22 cellular contexts compared by ENCODE assay signal in genomic region chr5:137496919-137497318, GRCh38. TPM values are rescaled to one million over a fixed set of nuclear protein-coding genes. Genes with fewer than 3 reads are reported as not detected.
DNase-seq lines count a peak whose midpoint lies in the region; ATAC-seq, FAIRE-seq and TF ChIP-seq lines count a peak whose summit lies in the region.
"Had no signal": no experiment of that assay in that cellular context is flagged by ENCODE, and none has a peak within 500 bp of the region (broad histone marks: within the 10 kb centered on the region; RNA-seq: fewer than 3 reads in every experiment).

No MANE protein-coding gene starts in this region.

- no peaks in the 10 kb centered on the region for H3K9me1 ChIP-seq in endothelial cell of umbilical vein (replicated peaks; ENCODE audit: control insufficient read depth, extremely low read depth, insufficient read depth, low read length)

- H3K4me1 ChIP-seq in GM23248 (ENCODE audit: insufficient read depth) (peaks cover 49% of the 10 kb centered on the region), endothelial cell of umbilical vein (ENCODE audit: control insufficient read depth, extremely low read depth, insufficient read depth, low read length) (peaks cover 20% of the 10 kb centered on the region), sigmoid colon (peaks cover 0 to 22% (median 14%) of the 10 kb centered on the region in 4 donors)

- peaks cover 26% of the 10 kb centered on the region; the same call in 1 of the 2 replicates for H3F3A ChIP-seq in GM23248 (ENCODE audit: insufficient read depth)

- DNase-seq in AG04449 (ENCODE audit: low read depth, low spot score): no peak
- DNase-seq in GM23248: peak; percentile 59
- no peak for DNase-seq in endothelial cell of umbilical vein (ENCODE audit: low read depth, low spot score)
- DNase-seq in neural crest cell (ENCODE audit: low read depth, low spot score): no peak
- DNase-seq in effector CD4-positive, alpha-beta T cell: no peak
- no peak for DNase-seq in sigmoid colon
- DNase-seq in left cardiac atrium: no peak
- DNase-seq in coronary artery (ENCODE audit: low spot score): no peak
- DNase-seq: activated CD4-positive, alpha-beta memory T cell treated with anti-CD3 and anti-CD28 coated beads, Interleukin-2, amount 10 ng/mL, durations not matched to agents 7 days and 5 days; activated effector memory CD4-positive, alpha-beta T cell treated with Interleukin-2 at 50 U/mL for 16 hours; activated naive CD8-positive, alpha-beta T cell treated with anti-CD3 and anti-CD28 coated beads, Interleukin-2, amount 50 U/mL, for 24 hours; brain microvascular endothelial cell; KG1; NCI-H1436 treated with DMSO at 0.1 percent for 48 hours; NCI-H2107; NCI-H510A treated with DMSO at 0.1 percent for 48 hours; NK-92 treated with Interleukin-12 subunit alpha and Interleukin-12 subunit beta, amount 100 ng/mL, for 24 hours; SIG-M5; stimulated activated CD4-positive, alpha-beta T cell treated with anti-CD3 and anti-CD28 coated beads, Interleukin-1b, Interleukin-23, amount 100 ng/mL, for 48 hours; T-cell had no signal

- H3K79me2 ChIP-seq in GM23248 (ENCODE audit: insufficient read depth): peaks cover 72% of the 10 kb centered on the region
- peaks cover 71% of the 10 kb centered on the region for H3K79me2 ChIP-seq in endothelial cell of umbilical vein (ENCODE audit: control insufficient read depth, insufficient read depth, low read length)

- H3K4me3 Mint-ChIP-seq in neural crest cell: peak overlapping the region; percentile 20
- H3K4me3 Mint-ChIP-seq: activated CD4-positive, alpha-beta memory T cell treated with anti-CD3 and anti-CD28 coated beads, Interleukin-2, amount 10 ng/mL, durations not matched to agents 7 days and 5 days; activated naive CD8-positive, alpha-beta T cell treated with anti-CD3 and anti-CD28 coated beads, Interleukin-2, amount 50 U/mL, for 24 hours had no signal

- H3K27me3 Mint-ChIP-seq in neural crest cell (ENCODE audit: low read depth): peaks cover 30% of the 10 kb centered on the region

- H4K20me1 ChIP-seq in GM23248 (ENCODE audit: insufficient read depth) (peaks cover 3% of the 10 kb centered on the region; the same call in 1 of the 2 replicates), endothelial cell of umbilical vein (replicated peaks; ENCODE audit: control insufficient read depth, extremely low read depth, insufficient read depth, low read length) (no peaks in the 10 kb centered on the region)

- intact Hi-C loops in endothelial cell of umbilical vein (cut with micrococcal nuclease) (loop anchor here (2.0 to 5.0 kb wide), 2 partner anchors 26 to 275 kb away; no protein-coding TSS in a partner anchor), sigmoid colon (cut with DNase I) (no loop called here), left cardiac atrium (cut with DNase I) (loop anchor here (5.0 to 10.0 kb wide), 3 partner anchors 150 to 412 kb away; no protein-coding TSS in a partner anchor)

- no peaks in the 10 kb centered on the region for H3K36me3 Mint-ChIP-seq in neural crest cell (ENCODE audit: low read depth)
- H3K36me3 Mint-ChIP-seq: T-cell had no signal

- H3K27ac Mint-ChIP-seq in neural crest cell (ENCODE audit: unreplicated experiment): no peak overlapping the region
- H3K27ac Mint-ChIP-seq: activated CD4-positive, alpha-beta memory T cell treated with anti-CD3 and anti-CD28 coated beads, Interleukin-2, amount 10 ng/mL, durations not matched to agents 7 days and 5 days; activated naive CD8-positive, alpha-beta T cell treated with anti-CD3 and anti-CD28 coated beads, Interleukin-2, amount 50 U/mL, for 24 hours; T-cell had no signal

- in situ Hi-C loops in GM23248 (cut with MboI): no loop called here

- H3K36me3 ChIP-seq in GM23248 (ENCODE audit: low read depth) (no peaks in the 10 kb centered on the region), endothelial cell of umbilical vein (ENCODE audit: control insufficient read depth in 2 of 2, extremely low read depth in 1 of 2, insufficient read depth in 2 of 2, low read length in 2 of 2) (peaks cover 0 to 2% of the 10 kb centered on the region in 2 experiments), sigmoid colon (no peaks in the 10 kb centered on the region)
- H3K36me3 ChIP-seq: brain microvascular endothelial cell had no signal

- 96 to 100% methylated on average over 1 of the region's 1 CpG for WGBS in GM23248 (ENCODE audit: low coverage in 1 of 2, low lambda C conversion rate in 2 of 2, missing lambda C conversion rate in 2 of 2), 2 experiments
- 79 to 91% methylated on average over 1 of the region's 1 CpG for WGBS in sigmoid colon, 2 donors

- peaks cover 6% of the 10 kb centered on the region for H3K4me1 Mint-ChIP-seq in neural crest cell
- H3K4me1 Mint-ChIP-seq: activated CD4-positive, alpha-beta memory T cell treated with anti-CD3 and anti-CD28 coated beads, Interleukin-2, amount 10 ng/mL, durations not matched to agents 7 days and 5 days; activated naive CD8-positive, alpha-beta T cell treated with anti-CD3 and anti-CD28 coated beads, Interleukin-2, amount 50 U/mL, for 24 hours had no signal

- ATAC-seq in left cardiac atrium: no peak
- ATAC-seq: activated CD4-positive, CD25-positive, alpha-beta regulatory T cell treated with anti-CD3 and anti-CD28 coated beads, Interleukin-2, amount 50 U/mL, for 24 hours; activated naive CD8-positive, alpha-beta T cell treated with anti-CD3 and anti-CD28 coated beads, Interleukin-2, amount 50 U/mL, for 24 hours; T-cell had no signal

- H3K9ac ChIP-seq in GM23248 (peak overlapping the region; percentile 75), endothelial cell of umbilical vein (replicated peaks; ENCODE audit: extremely low read depth, insufficient read depth, low read length) (no peak overlapping the region)

- TF ChIP-seq POLR2A in endothelial cell of umbilical vein (IDR thresholded peaks at IDR 0.05; ENCODE audit: low read depth, low read length) (no peak), sigmoid colon (IDR thresholded peaks at IDR 0.05) (no peak)

- H3K4me3 ChIP-seq in AG04449 (ENCODE audit: low read depth, low read length) (peak overlapping the region; percentile 81), GM23248 (peak overlapping the region; percentile 98), endothelial cell of umbilical vein (replicated peaks in 1 of 3; ENCODE audit: insufficient read depth in 1 of 3, low read depth in 1 of 3, low read length in 3 of 3) (peak overlapping the region in 2 of 3 experiments; percentile 54 to 56), sigmoid colon (peak overlapping the region in 1 of 4 donors; percentile 74), coronary artery (no peak overlapping the region)

- no peak for TF ChIP-seq EP300 in sigmoid colon (IDR thresholded peaks at IDR 0.05)

- H2AFZ ChIP-seq in GM23248 (no peak overlapping the region), endothelial cell of umbilical vein (ENCODE audit: low read depth, low read length) (no peak overlapping the region)

- CTCF ChIA-PET in AG04449 (lab: Yijun Ruan, JAX): interaction anchor here (0.8 to 10.7 kb wide), 17 partner anchors 10 to 694 kb away, joined by 3 to 192 read pairs (median 4); no protein-coding TSS in a partner anchor
- CTCF ChIA-PET in endothelial cell of umbilical vein (lab: Charles Lee): interaction anchor here (0.6 to 9.6 kb wide), 18 partner anchors 9 to 694 kb away, joined by 3 to 173 read pairs (median 4); no protein-coding TSS in a partner anchor

- H3K27me3 ChIP-seq in GM23248 (replicated peaks; ENCODE audit: insufficient read depth) (no peaks in the 10 kb centered on the region), endothelial cell of umbilical vein (ENCODE audit: control insufficient read depth in 2 of 2, insufficient read depth in 2 of 2, low read length in 2 of 2) (peaks cover 0 to under 1% of the 10 kb centered on the region in 2 experiments), sigmoid colon (no peaks in the 10 kb centered on the region)

- no peaks in the 10 kb centered on the region for H3K9me3 ChIP-seq in GM23248 (ENCODE audit: low read depth)
- H3K9me3 ChIP-seq in endothelial cell of umbilical vein (replicated peaks; ENCODE audit: control insufficient read depth, insufficient read depth, low read length): no peaks in the 10 kb centered on the region
- no peaks in the 10 kb centered on the region for H3K9me3 ChIP-seq in sigmoid colon

- no peaks in the 10 kb centered on the region for H3K9me2 ChIP-seq in GM23248 (ENCODE audit: insufficient read depth)

- POLR2A ChIA-PET in AG04449 (lab: Yijun Ruan, JAX) (interaction anchor here (0.6 to 1.3 kb wide), 2 partner anchors 27 to 176 kb away, joined by 3 read pairs; no protein-coding TSS in a partner anchor), endothelial cell of umbilical vein (lab: Charles Lee) (no interaction called here)

- peak overlapping the region; percentile 83 for H3K4me2 ChIP-seq in GM23248 (ENCODE audit: unreplicated experiment)
- H3K4me2 ChIP-seq in endothelial cell of umbilical vein (ENCODE audit: insufficient read depth, low read length): peak overlapping the region; percentile 91

- H3K9me3 Mint-ChIP-seq in neural crest cell: no peaks in the 10 kb centered on the region
- H3K9me3 Mint-ChIP-seq: activated CD4-positive, alpha-beta memory T cell treated with anti-CD3 and anti-CD28 coated beads, Interleukin-2, amount 10 ng/mL, durations not matched to agents 7 days and 5 days; activated naive CD8-positive, alpha-beta T cell treated with anti-CD3 and anti-CD28 coated beads, Interleukin-2, amount 50 U/mL, for 24 hours; T-cell had no signal

- BruUV-seq in endothelial cell of umbilical vein (replicated peaks; lab: Mats Ljungman, UMichigan): no TSS peak

- H3K27ac ChIP-seq in GM23248: 0 out of 2 replicates have a peak overlapping the region, but pooled peaks have one; percentile 4
- H3K27ac ChIP-seq in endothelial cell of umbilical vein (ENCODE audit: insufficient read depth, low read depth, low read length): no peak overlapping the region
- no peak overlapping the region for H3K27ac ChIP-seq in sigmoid colon
- H3K27ac ChIP-seq in coronary artery: no peak overlapping the region
- H3K27ac ChIP-seq: brain microvascular endothelial cell had no signal

- dilution Hi-C loops in endothelial cell of umbilical vein (cut with MboI; ENCODE audit: extremely low pct_ligation_motif_present, low sequenced_read_pairs): no loop called here

- FAIRE-seq in endothelial cell of umbilical vein (lab: Jason Lieb, UNC): peak; percentile 38
- FAIRE-seq: HTR-8/SVneo had no signal

- TF ChIP-seq CTCF in AG04449 (IDR thresholded peaks at IDR 0.05; ENCODE audit: insufficient read depth, low read length, missing control alignments) (no peak), endothelial cell of umbilical vein (IDR thresholded peaks at IDR 0.05; ENCODE audit: extremely low read depth in 1 of 2, insufficient read depth in 1 of 2, low read depth in 1 of 2, low read length in 2 of 2) (no peak), neural crest cell (conservative IDR thresholded peaks at IDR 0.05) (no peak), sigmoid colon (IDR thresholded peaks at IDR 0.05) (no peak), coronary artery (IDR thresholded peaks at IDR 0.05) (no peak)

RNA-seq across cellular contexts. Expression of gene SPOCK1, which starts 2.2 kb away (rescaled TPM):
- 238 and 268 TPM in 2 replicates for total RNA-seq in GM23248 (2014; rRNA removed; shearing (Covaris generic))
- polyA plus RNA-seq in GM23248 (2016; fragmentation: Nextera tagmentation; extraction: Ambion mirVana): 471 and 532 TPM in 2 replicates
- 280 and 404 TPM in 2 replicates for total RNA-seq in endothelial cell of umbilical vein
- 123 and 144 TPM in 2 replicates for polyA plus RNA-seq in endothelial cell of umbilical vein
- polyA plus RNA-seq in endothelial cell of umbilical vein (2011; cell fraction: cytosol; rRNA removed): 184 and 186 TPM in 2 replicates
- 92.9 and 146 TPM in 2 replicates for polyA plus RNA-seq in endothelial cell of umbilical vein (2011; cell fraction: nucleus; rRNA removed)
- polyA plus RNA-seq in endothelial cell of umbilical vein (2012): 501 and 503 TPM in 2 replicates
- polyA minus RNA-seq in endothelial cell of umbilical vein: 379 and 461 TPM in 2 replicates
- polyA minus RNA-seq in endothelial cell of umbilical vein (2011; cell fraction: cytosol; rRNA and poly(A)+ RNA removed): 6.2 TPM
- 158 and 185 TPM in 2 replicates for polyA minus RNA-seq in endothelial cell of umbilical vein (2011; cell fraction: nucleus; rRNA and poly(A)+ RNA removed)
- total RNA-seq in neural crest cell: 75.6 and 89.7 TPM in 2 replicates
- total RNA-seq in sigmoid colon: 100 to 1,000 TPM in 1 of 4 donors, 10 to 100 TPM in 3; 33.4 to 104 (median 72.4) TPM
- polyA plus RNA-seq in sigmoid colon: 1 to 10 TPM; 2.4 to 3.8 (median 2.8) TPM
- total RNA-seq in left cardiac atrium: 100 to 1,000 TPM in 1 of 2 donors, 10 to 100 TPM in 1; 75.0 to 213 TPM
